In genomic region chr12:89525824-89526770, GRCh38 we compare ENCODE assay signal across 1 cellular context.
TF ChIP-seq lines count a peak whose summit lies in the region.

POC1B (minus strand) TSS chr12:89526047; CDS start chr12:89525895, 152 bp downstream.

TF ChIP-seq in K562, 482 proteins besides CTCF, POLR2A, EP300 and RAD21 (continued from another document and continues in another):
- no peak for TF ChIP-seq ZNF592 (IDR thresholded peaks at IDR 0.05)
- no peak for TF ChIP-seq HNRNPLL (IDR thresholded peaks at IDR 0.05; ENCODE audit: low read depth, low read length, poor library complexity, severe bottlenecking)
- peak; percentile 25; the same call in 1 of the 2 replicates for TF ChIP-seq MIER1 (IDR thresholded peaks at IDR 0.05; ENCODE audit: low read depth)
- no peak for TF ChIP-seq BCLAF1 (IDR thresholded peaks at IDR 0.05; ENCODE audit: borderline replicate concordance in 1 of 2, control insufficient read depth in 1 of 2, low read depth in 2 of 2, low read length in 1 of 2)
- TF ChIP-seq TEAD2 (tag; IDR thresholded peaks at IDR 0.05): no peak
- TF ChIP-seq HBP1 (CRISPR knock-in tag; IDR thresholded peaks at IDR 0.05): no peak
- no peak for TF ChIP-seq PBX2 (CRISPR knock-in tag; IDR thresholded peaks at IDR 0.05; ENCODE audit: low read depth)
- TF ChIP-seq PBX2 (tag; conservative IDR thresholded peaks at IDR 0.05; ENCODE audit: low read depth): no peak
- no peak for TF ChIP-seq SIRT6 (IDR thresholded peaks at IDR 0.05; ENCODE audit: low read depth, low read length)
- no peak for TF ChIP-seq HMG20A (CRISPR knock-in tag; conservative IDR thresholded peaks at IDR 0.05)
- TF ChIP-seq GTF2B (IDR thresholded peaks at IDR 0.05; ENCODE audit: extremely low read depth, insufficient read length): no peak
- no peak; the same call in 1 of the 2 replicates for TF ChIP-seq ATF3 (IDR thresholded peaks at IDR 0.05)
- TF ChIP-seq ATF3 (CRISPR knock-in tag; conservative IDR thresholded peaks at IDR 0.05): no peak
- TF ChIP-seq RNF219 (CRISPR knock-in tag; IDR thresholded peaks at IDR 0.05): no peak
- TF ChIP-seq MAFK (IDR thresholded peaks at IDR 0.05; ENCODE audit: low read length): no peak
- no peak for TF ChIP-seq ZNF589 (CRISPR knock-in tag; IDR thresholded peaks at IDR 0.05; ENCODE audit: low read depth)
- no peak for TF ChIP-seq CC2D1A (IDR thresholded peaks at IDR 0.05)
- no peak for TF ChIP-seq ZNF277 (CRISPR knock-in tag; IDR thresholded peaks at IDR 0.05; ENCODE audit: borderline replicate concordance)
- peak; percentile 39; the same call in 1 of the 2 replicates for TF ChIP-seq FOXP1 (CRISPR knock-in tag; IDR thresholded peaks at IDR 0.05)
- TF ChIP-seq KLF10 (CRISPR knock-in tag; IDR thresholded peaks at IDR 0.05): no peak
- no peak for TF ChIP-seq ZNF146 (CRISPR knock-in tag; IDR thresholded peaks at IDR 0.05; ENCODE audit: unreplicated experiment)
- TF ChIP-seq HMGXB4 (CRISPR knock-in tag; IDR thresholded peaks at IDR 0.05): 0 out of 2 replicates have a peak, but pooled peaks have one; percentile 33
- no peak for TF ChIP-seq DDX20 (tag; IDR thresholded peaks at IDR 0.05; ENCODE audit: low read depth)
- no peak for TF ChIP-seq FOXJ3 (CRISPR knock-in tag; IDR thresholded peaks at IDR 0.05)
- no peak; the same call in 1 of the 2 replicates for TF ChIP-seq USF1 (CRISPR knock-in tag; IDR thresholded peaks at IDR 0.05)
- TF ChIP-seq SOX6 (IDR thresholded peaks at IDR 0.05): peak; percentile 55
- TF ChIP-seq CBX1 (IDR thresholded peaks at IDR 0.05; ENCODE audit: low read depth): peak; percentile 89
- no peak for TF ChIP-seq ATF4 (CRISPR knock-in tag; IDR thresholded peaks at IDR 0.05)
- no peak for TF ChIP-seq MBD1 (CRISPR knock-in tag; IDR thresholded peaks at IDR 0.05)
